1 cellular context compared by ENCODE assay signal in the genomic region with DNA sequence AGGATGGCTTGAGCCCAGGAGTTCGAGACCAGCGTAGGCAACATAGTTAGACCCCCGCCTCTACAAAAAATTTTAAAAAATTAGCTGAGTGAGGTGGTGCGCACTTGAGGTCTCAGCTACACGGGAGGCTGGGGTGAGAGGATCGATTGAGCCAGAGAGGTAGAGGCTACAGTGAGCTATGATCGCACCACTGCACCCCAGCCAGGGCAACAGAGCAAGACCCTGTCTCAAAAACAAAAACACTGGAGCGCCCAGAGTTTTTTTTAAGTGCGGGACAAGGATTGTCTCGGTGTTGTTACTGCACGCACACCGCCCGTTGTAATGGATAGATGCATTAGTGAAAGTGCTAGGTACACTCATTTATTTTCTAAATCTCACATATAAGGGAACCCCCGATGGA.
TF ChIP-seq lines count a peak whose summit lies in the region.

No MANE protein-coding gene starts in this region.

TF ChIP-seq in GM23338, 12 proteins besides CTCF, POLR2A, EP300 and RAD21 (continued from another document):
- TF ChIP-seq, protein P1, sequence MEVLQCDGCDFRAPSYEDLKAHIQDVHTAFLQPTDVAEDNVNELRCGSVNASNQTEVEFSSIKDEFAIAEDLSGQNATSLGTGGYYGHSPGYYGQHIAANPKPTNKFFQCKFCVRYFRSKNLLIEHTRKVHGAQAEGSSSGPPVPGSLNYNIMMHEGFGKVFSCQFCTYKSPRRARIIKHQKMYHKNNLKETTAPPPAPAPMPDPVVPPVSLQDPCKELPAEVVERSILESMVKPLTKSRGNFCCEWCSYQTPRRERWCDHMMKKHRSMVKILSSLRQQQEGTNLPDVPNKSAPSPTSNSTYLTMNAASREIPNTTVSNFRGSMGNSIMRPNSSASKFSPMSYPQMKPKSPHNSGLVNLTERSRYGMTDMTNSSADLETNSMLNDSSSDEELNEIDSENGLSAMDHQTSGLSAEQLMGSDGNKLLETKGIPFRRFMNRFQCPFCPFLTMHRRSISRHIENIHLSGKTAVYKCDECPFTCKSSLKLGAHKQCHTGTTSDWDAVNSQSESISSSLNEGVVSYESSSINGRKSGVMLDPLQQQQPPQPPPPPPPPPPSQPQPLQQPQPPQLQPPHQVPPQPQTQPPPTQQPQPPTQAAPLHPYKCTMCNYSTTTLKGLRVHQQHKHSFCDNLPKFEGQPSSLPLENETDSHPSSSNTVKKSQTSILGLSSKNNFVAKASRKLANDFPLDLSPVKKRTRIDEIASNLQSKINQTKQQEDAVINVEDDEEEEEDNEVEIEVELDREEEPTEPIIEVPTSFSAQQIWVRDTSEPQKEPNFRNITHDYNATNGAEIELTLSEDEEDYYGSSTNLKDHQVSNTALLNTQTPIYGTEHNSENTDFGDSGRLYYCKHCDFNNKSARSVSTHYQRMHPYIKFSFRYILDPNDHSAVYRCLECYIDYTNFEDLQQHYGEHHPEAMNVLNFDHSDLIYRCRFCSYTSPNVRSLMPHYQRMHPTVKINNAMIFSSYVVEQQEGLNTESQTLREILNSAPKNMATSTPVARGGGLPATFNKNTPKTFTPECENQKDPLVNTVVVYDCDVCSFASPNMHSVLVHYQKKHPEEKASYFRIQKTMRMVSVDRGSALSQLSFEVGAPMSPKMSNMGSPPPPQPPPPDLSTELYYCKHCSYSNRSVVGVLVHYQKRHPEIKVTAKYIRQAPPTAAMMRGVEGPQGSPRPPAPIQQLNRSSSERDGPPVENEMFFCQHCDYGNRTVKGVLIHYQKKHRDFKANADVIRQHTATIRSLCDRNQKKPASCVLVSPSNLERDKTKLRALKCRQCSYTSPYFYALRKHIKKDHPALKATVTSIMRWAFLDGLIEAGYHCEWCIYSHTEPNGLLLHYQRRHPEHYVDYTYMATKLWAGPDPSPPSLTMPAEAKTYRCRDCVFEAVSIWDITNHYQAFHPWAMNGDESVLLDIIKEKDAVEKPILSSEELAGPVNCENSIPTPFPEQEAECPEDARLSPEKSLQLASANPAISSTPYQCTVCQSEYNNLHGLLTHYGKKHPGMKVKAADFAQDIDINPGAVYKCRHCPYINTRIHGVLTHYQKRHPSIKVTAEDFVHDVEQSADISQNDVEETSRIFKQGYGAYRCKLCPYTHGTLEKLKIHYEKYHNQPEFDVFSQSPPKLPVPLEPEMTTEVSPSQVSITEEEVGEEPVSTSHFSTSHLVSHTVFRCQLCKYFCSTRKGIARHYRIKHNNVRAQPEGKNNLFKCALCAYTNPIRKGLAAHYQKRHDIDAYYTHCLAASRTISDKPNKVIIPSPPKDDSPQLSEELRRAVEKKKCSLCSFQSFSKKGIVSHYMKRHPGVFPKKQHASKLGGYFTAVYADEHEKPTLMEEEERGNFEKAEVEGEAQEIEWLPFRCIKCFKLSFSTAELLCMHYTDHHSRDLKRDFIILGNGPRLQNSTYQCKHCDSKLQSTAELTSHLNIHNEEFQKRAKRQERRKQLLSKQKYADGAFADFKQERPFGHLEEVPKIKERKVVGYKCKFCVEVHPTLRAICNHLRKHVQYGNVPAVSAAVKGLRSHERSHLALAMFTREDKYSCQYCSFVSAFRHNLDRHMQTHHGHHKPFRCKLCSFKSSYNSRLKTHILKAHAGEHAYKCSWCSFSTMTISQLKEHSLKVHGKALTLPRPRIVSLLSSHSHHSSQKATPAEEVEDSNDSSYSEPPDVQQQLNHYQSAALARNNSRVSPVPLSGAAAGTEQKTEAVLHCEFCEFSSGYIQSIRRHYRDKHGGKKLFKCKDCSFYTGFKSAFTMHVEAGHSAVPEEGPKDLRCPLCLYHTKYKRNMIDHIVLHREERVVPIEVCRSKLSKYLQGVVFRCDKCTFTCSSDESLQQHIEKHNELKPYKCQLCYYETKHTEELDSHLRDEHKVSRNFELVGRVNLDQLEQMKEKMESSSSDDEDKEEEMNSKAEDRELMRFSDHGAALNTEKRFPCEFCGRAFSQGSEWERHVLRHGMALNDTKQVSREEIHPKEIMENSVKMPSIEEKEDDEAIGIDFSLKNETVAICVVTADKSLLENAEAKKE (CRISPR knock-in tag; IDR thresholded peaks at IDR 0.05): no peak
- TF ChIP-seq ZNF331 (CRISPR knock-in tag; IDR thresholded peaks at IDR 0.05; ENCODE audit: low read depth): no peak
